36 cellular contexts compared by ENCODE assay signal in genomic region chr17:10516638-10517037, GRCh38. TPM values are rescaled to one million over a fixed set of nuclear protein-coding genes. Genes with fewer than 3 reads are reported as not detected.
"Had no signal": no experiment of that assay in that cellular context is flagged by ENCODE, and none has a peak within 500 bp of the region (broad histone marks: within the 10 kb centered on the region; RNA-seq: fewer than 3 reads in every experiment).

No MANE protein-coding gene starts in this region.

- H3K4me3 ChIP-seq: pancreas, prostate gland, right lobe of liver, sigmoid colon, skin epidermis, smooth muscle cell, spleen, suprapubic skin, testis, tibial artery, transverse colon, upper lobe of right lung, uterus had no signal

- DNase-seq: naive thymus-derived CD4-positive, alpha-beta T cell; nephron progenitor cell; nucleus accumbens; pancreas; right cardiac atrium; right lobe of liver; sigmoid colon; spleen; stimulated activated CD4-positive, alpha-beta T cell treated with anti-CD3 and anti-CD28 coated beads, Interleukin-12 subunit alpha, Interleukin-12 subunit beta, amount 100 ng/mL, for 4 hours; stimulated activated CD4-positive, alpha-beta T cell treated with anti-CD3 and anti-CD28 coated beads, Interleukin-1b, Interleukin-23, amount 100 ng/mL, for 48 hours; stimulated activated CD4-positive, alpha-beta T cell treated with anti-CD3 and anti-CD28 coated beads, Interleukin-4, amount 100 ng/mL, for 1 hour; stimulated activated CD4-positive, alpha-beta T cell treated with anti-CD3 and anti-CD28 coated beads, Interleukin-4, amount 100 ng/mL, for 4 hours; stimulated activated CD8-positive, alpha-beta memory T cell treated with anti-CD3 and anti-CD28 coated beads, Interleukin-4, amount 100 ng/mL, for 48 hours; stimulated activated naive CD4-positive, alpha-beta T cell; stimulated activated naive CD8-positive, alpha-beta T cell treated with anti-CD3 and anti-CD28 coated beads, Interleukin-15, amount 100 ng/mL, for 72 hours; stimulated activated naive CD8-positive, alpha-beta T cell treated with anti-CD3 and anti-CD28 coated beads, Interleukin-15, Interleukin-2, amounts not matched to agents 100 U/mL and 50 U/mL, for 24 hours; substantia nigra; testis; tibial artery; transverse colon; upper lobe of right lung; uterus had no signal

- H3K4me1 Mint-ChIP-seq: naive thymus-derived CD4-positive, alpha-beta T cell; nephron progenitor cell; neural crest cell; stimulated activated memory B cell treated with anti-CD40 and anti-IgM and Interleukin-4, amounts not matched to agents 10 μg/mL and 1 μg/mL and 100 μg/mL, for 72 hours; stimulated activated naive CD8-positive, alpha-beta T cell treated with anti-CD3 and anti-CD28 coated beads, Interleukin-15, amount 100 ng/mL, for 72 hours had no signal

- H3K27me3 Mint-ChIP-seq: stimulated activated memory B cell treated with anti-CD40 and anti-IgM and Interleukin-4, amounts not matched to agents 10 μg/mL and 1 μg/mL and 100 μg/mL, for 72 hours; stimulated activated naive CD8-positive, alpha-beta T cell treated with anti-CD3 and anti-CD28 coated beads, Interleukin-15, amount 100 ng/mL, for 72 hours had no signal

- H3K4me3 Mint-ChIP-seq: naive thymus-derived CD4-positive, alpha-beta T cell; natural killer cell treated with Interleukin-12 subunit alpha and Interleukin-12 subunit beta and Interleukin-15 and Interleukin-18, amount 100 ng/mL, for 72 hours; nephron progenitor cell; neural crest cell; stimulated activated memory B cell treated with anti-CD40 and anti-IgM and Interleukin-4, amounts not matched to agents 10 μg/mL and 1 μg/mL and 100 μg/mL, for 72 hours; stimulated activated naive CD8-positive, alpha-beta T cell treated with anti-CD3 and anti-CD28 coated beads, Interleukin-15, amount 100 ng/mL, for 72 hours; type B pancreatic cell had no signal

- H3K36me3 ChIP-seq: neutrophil, pancreas, prostate gland, right lobe of liver, sigmoid colon, spleen, suprapubic skin, tibial artery, transverse colon, upper lobe of right lung, uterus had no signal

- H3K27ac Mint-ChIP-seq: naive thymus-derived CD4-positive, alpha-beta T cell; natural killer cell treated with Interleukin-12 subunit alpha and Interleukin-12 subunit beta and Interleukin-15 and Interleukin-18, amount 100 ng/mL, for 72 hours; nephron progenitor cell; stimulated activated memory B cell treated with anti-CD40 and anti-IgM and Interleukin-4, amounts not matched to agents 10 μg/mL and 1 μg/mL and 100 μg/mL, for 72 hours; stimulated activated naive CD8-positive, alpha-beta T cell treated with anti-CD3 and anti-CD28 coated beads, Interleukin-15, amount 100 ng/mL, for 72 hours; type B pancreatic cell had no signal

- H3K4me2 ChIP-seq: smooth muscle cell had no signal

- H3K9me3 ChIP-seq: neutrophil, pancreas, prostate gland, right lobe of liver, sigmoid colon, spleen, suprapubic skin, testis, tibial artery, transverse colon, upper lobe of right lung, uterus had no signal

- ATAC-seq: naive thymus-derived CD4-positive, alpha-beta T cell; natural killer cell treated with Interleukin-12 subunit alpha and Interleukin-12 subunit beta and Interleukin-15 and Interleukin-18, amount 100 ng/mL, for 72 hours; pancreas; right cardiac atrium; right lobe of liver; stimulated activated memory B cell treated with anti-CD40 and anti-IgM and Interleukin-4, amounts not matched to agents 10 μg/mL and 1 μg/mL and 100 μg/mL, for 72 hours; stimulated activated naive CD8-positive, alpha-beta T cell treated with anti-CD3 and anti-CD28 coated beads, Interleukin-15, amount 100 ng/mL, for 72 hours; stimulated activated naive CD8-positive, alpha-beta T cell treated with anti-CD3 and anti-CD28 coated beads, Interleukin-15, Interleukin-2, amounts not matched to agents 100 U/mL and 50 U/mL, for 24 hours; upper lobe of right lung had no signal

- H3K4me1 ChIP-seq: pancreas, prostate gland, right lobe of liver, spleen, suprapubic skin, testis, tibial artery, transverse colon, upper lobe of right lung, uterus had no signal

- H3K27me3 ChIP-seq: pancreas, right lobe of liver, sigmoid colon, spleen, testis, tibial artery, transverse colon, upper lobe of right lung, uterus had no signal

- H3K9me3 Mint-ChIP-seq: naive thymus-derived CD4-positive, alpha-beta T cell; natural killer cell treated with Interleukin-12 subunit alpha and Interleukin-12 subunit beta and Interleukin-15 and Interleukin-18, amount 100 ng/mL, for 72 hours; nephron progenitor cell; neural crest cell; stimulated activated memory B cell treated with anti-CD40 and anti-IgM and Interleukin-4, amounts not matched to agents 10 μg/mL and 1 μg/mL and 100 μg/mL, for 72 hours; stimulated activated naive CD8-positive, alpha-beta T cell treated with anti-CD3 and anti-CD28 coated beads, Interleukin-15, amount 100 ng/mL, for 72 hours; type B pancreatic cell had no signal

- H3K27ac ChIP-seq: neutrophil, pancreas, prostate gland, right lobe of liver, sigmoid colon, skin epidermis, spleen, suprapubic skin, testis, tibial artery, transverse colon, upper lobe of right lung, uterus had no signal

- H3K36me3 Mint-ChIP-seq: naive thymus-derived CD4-positive, alpha-beta T cell; natural killer cell treated with Interleukin-12 subunit alpha and Interleukin-12 subunit beta and Interleukin-15 and Interleukin-18, amount 100 ng/mL, for 72 hours; stimulated activated memory B cell treated with anti-CD40 and anti-IgM and Interleukin-4, amounts not matched to agents 10 μg/mL and 1 μg/mL and 100 μg/mL, for 72 hours; type B pancreatic cell had no signal

RNA-seq across cellular contexts. Expression of gene MYH1, which starts 1.7 kb away (rescaled TPM):
- total RNA-seq: naive thymus-derived CD4-positive, alpha-beta T cell; natural killer cell treated with Interleukin-12 subunit alpha and Interleukin-12 subunit beta and Interleukin-15 and Interleukin-18, amount 100 ng/mL, for 72 hours; neural crest cell; osteocyte; pancreas; renal cortical epithelial cell; smooth muscle cell; suprapubic skin had no signal
- polyA plus RNA-seq: naive thymus-derived CD4-positive, alpha-beta T cell; right cardiac atrium; smooth muscle cell; urinary bladder had no signal

RNA-seq across cellular contexts. Expression of gene MYH2, which starts 32.8 kb away (rescaled TPM):
- total RNA-seq: naive thymus-derived CD4-positive, alpha-beta T cell; natural killer cell treated with Interleukin-12 subunit alpha and Interleukin-12 subunit beta and Interleukin-15 and Interleukin-18, amount 100 ng/mL, for 72 hours; osteocyte; pancreas; renal cortical epithelial cell; smooth muscle cell; spleen; suprapubic skin had no signal
- polyA plus RNA-seq: naive thymus-derived CD4-positive, alpha-beta T cell; right cardiac atrium; smooth muscle cell had no signal

RNA-seq across cellular contexts. Expression of gene MYH4, which starts 47.3 kb away (rescaled TPM):
- total RNA-seq: naive thymus-derived CD4-positive, alpha-beta T cell; natural killer cell treated with Interleukin-12 subunit alpha and Interleukin-12 subunit beta and Interleukin-15 and Interleukin-18, amount 100 ng/mL, for 72 hours; neural crest cell; omental fat pad; osteocyte; pancreas; posterior vena cava; prostate gland; renal cortical epithelial cell; sigmoid colon; smooth muscle cell; spleen; suprapubic skin; transverse colon; upper lobe of right lung; uterus had no signal
- polyA plus RNA-seq: naive thymus-derived CD4-positive, alpha-beta T cell; pancreas; right cardiac atrium; smooth muscle cell; spleen; urinary bladder had no signal
